Comparison of ENCODE assay signal across 7 cellular contexts in genomic region chr9:105425817-105426433, GRCh38. TPM values are rescaled to one million over a fixed set of nuclear protein-coding genes. Genes with fewer than 3 reads are reported as not detected.
DNase-seq lines count a peak whose midpoint lies in the region; ATAC-seq and TF ChIP-seq lines count a peak whose summit lies in the region.

No MANE protein-coding gene starts in this region.

- no peaks in the 10 kb centered on the region for H3K36me3 ChIP-seq in SU-DHL-6 (ENCODE audit: low read length)

- no peak overlapping the region for H3K27ac ChIP-seq in SU-DHL-6 (ENCODE audit: low read depth, low read length)

- H3K9ac ChIP-seq in SU-DHL-6 (ENCODE audit: low read length): no peak overlapping the region

- no peaks in the 10 kb centered on the region for H3K9me3 ChIP-seq in SU-DHL-6 (ENCODE audit: insufficient read depth, low read length)

- TF ChIP-seq CTCF in GM12875 (IDR thresholded peaks at IDR 0.05; ENCODE audit: borderline replicate concordance, insufficient read depth, low read depth, low read length) (peak; percentile 30; the same call in 1 of the 2 replicates), SU-DHL-6 (IDR thresholded peaks at IDR 0.05; ENCODE audit: insufficient read depth, low read length, poor library complexity, severe bottlenecking) (peak; percentile 19), lower leg skin (IDR thresholded peaks at IDR 0.05) (no peak)

- TF ChIP-seq POLR2A in lower leg skin (IDR thresholded peaks at IDR 0.05): no peak

- H2AFZ ChIP-seq in SU-DHL-6 (ENCODE audit: low read depth, low read length, severe bottlenecking): no peak overlapping the region

- intact Hi-C loops in left colon (cut with DNase I, micrococcal nuclease): no loop called here
- intact Hi-C loops in lower leg skin (cut with DNase I; ENCODE audit: low total_unique reads): no loop called here

- DNase-seq in left colon: no peak
- no peak for DNase-seq in stimulated activated CD4-positive, alpha-beta T cell treated with anti-CD3 and anti-CD28 coated beads, Interleukin-1b, Interleukin-23, amount 100 ng/mL, for 48 hours
- no peak for DNase-seq in stimulated activated CD4-positive, alpha-beta T cell treated with anti-CD3 and anti-CD28 coated beads, Interleukin-2, amount 100 ng/mL, for 48 hours
- DNase-seq in lower leg skin (ENCODE audit: low spot score in 2 of 2): no peak

- no peaks in the 10 kb centered on the region for H3K27me3 ChIP-seq in SU-DHL-6 (ENCODE audit: low read length)

- H3F3A ChIP-seq in SU-DHL-6 (ENCODE audit: insufficient read depth): no peaks in the 10 kb centered on the region

- no peaks in the 10 kb centered on the region for H4K20me1 ChIP-seq in SU-DHL-6 (ENCODE audit: low read depth, low read length)

- 63 to 65% methylated on average over 2 of the region's 2 CpGs for WGBS in lower leg skin, 2 donors

- H3K4me3 ChIP-seq in GM12875 (ENCODE audit: low read depth, low read length): no peak overlapping the region
- no peak overlapping the region for H3K4me3 ChIP-seq in SU-DHL-6 (ENCODE audit: insufficient read depth, low read length, poor library complexity, severe bottlenecking)
- no peak overlapping the region for H3K4me3 ChIP-seq in lower leg skin (ENCODE audit: low read depth, poor library complexity, severe bottlenecking)

- no peaks in the 10 kb centered on the region for H3K9me2 ChIP-seq in SU-DHL-6 (replicated peaks; ENCODE audit: insufficient read depth, low read length)

- H3K4me2 ChIP-seq in SU-DHL-6 (ENCODE audit: low read depth, low read length, poor library complexity, severe bottlenecking): no peak overlapping the region

- H3K79me2 ChIP-seq in SU-DHL-6 (ENCODE audit: insufficient read depth, low read length): no peaks in the 10 kb centered on the region

- ATAC-seq in HG02938 (IDR thresholded peaks at IDR 0.05; ENCODE audit: unreplicated experiment) (peak; percentile 73), left colon (peak; percentile 66)

RNA-seq across cellular contexts. Expression of gene FSD1L, which starts 21.9 kb away (rescaled TPM):
- 1 to 10 TPM; 3.8 to 7.8 TPM for total RNA-seq in left colon
- total RNA-seq in lower leg skin: 1 to 10 TPM in 2 of 4 donors, under 1 TPM in 2; 0.23 to 2.2 (median 1.1) TPM

Comparison
In these comparisons a context has a peak if more than half of its experiments do, and no peak if none do; other contexts are left out.
1. CTCF ChIP-seq: peak in GM12875 (single experiment) and SU-DHL-6 (single experiment); none in lower leg skin (0 of 3).